ENCODE assay signal across 8 cellular contexts in genomic region chr16:20806168-20807050, GRCh38. TPM values are rescaled to one million over a fixed set of nuclear protein-coding genes. Genes with fewer than 3 reads are reported as not detected.
DNase-seq lines count a peak whose midpoint lies in the region; ATAC-seq, FAIRE-seq and TF ChIP-seq lines count a peak whose summit lies in the region.

TSS of gene ERI2 (minus strand) at chr16:20806472. CDS start at chr16:20806430, 42 bp downstream.
TSS of gene REXO5 (plus strand) at chr16:20806527. CDS start at chr16:20806954, 427 bp downstream.

- no peaks in the 10 kb centered on the region for H3K27me3 Mint-ChIP-seq in Calu3 (ENCODE audit: unreplicated experiment)

- peaks cover 18% of the 10 kb centered on the region for H3K4me1 Mint-ChIP-seq in Calu3 (ENCODE audit: low read depth, unreplicated experiment)

- no peaks in the 10 kb centered on the region for H3F3A ChIP-seq in OCI-LY1 (ENCODE audit: insufficient read depth, low read length)

- TF ChIP-seq CTCF in Calu3 (IDR thresholded peaks at IDR 0.05; ENCODE audit: unreplicated experiment) (peak; percentile 56), OCI-LY1 (IDR thresholded peaks at IDR 0.05; ENCODE audit: low read length) (peak; percentile 55; the same call in 1 of the 2 replicates), endothelial cell of umbilical vein (IDR thresholded peaks at IDR 0.05; ENCODE audit: extremely low read depth in 1 of 2, insufficient read depth in 1 of 2, low read depth in 1 of 2, low read length in 2 of 2) (peak; percentile 36 to 66)

- peak within 1 kb of the TSS; percentile 63; the same call in 1 of the 2 replicates for H3K27ac ChIP-seq in HUES6 (ENCODE audit: low read depth, low read length)
- peak within 1 kb of the TSS; percentile 83 for H3K27ac ChIP-seq in OCI-LY1 (ENCODE audit: low read depth, low read length, poor library complexity, severe bottlenecking)
- peak within 1 kb of the TSS; percentile 49 for H3K27ac ChIP-seq in endothelial cell of umbilical vein (ENCODE audit: insufficient read depth, low read depth, low read length)

- DNase-seq in Calu3, result peak; percentile 94
- peak; percentile 68 for DNase-seq in activated CD8-positive, alpha-beta memory T cell treated with anti-CD3 and anti-CD28 coated beads, Interleukin-2, amount 50 U/mL, for 4 hours
- DNase-seq in endothelial cell of umbilical vein (ENCODE audit: low read depth, low spot score), result peak; percentile 94
- peak; percentile 91 for DNase-seq in midbrain (lab: John Stamatoyannopoulos, UW)
- peak; percentile 69 to 70 for DNase-seq in stimulated activated CD8-positive, alpha-beta memory T cell treated with anti-CD3 and anti-CD28 coated beads, Interleukin-15, amount 100 ng/mL, for 48 hours (ENCODE audit: low read depth in 2 of 2)

- H3K4me3 ChIP-seq in HUES6 (ENCODE audit: low read depth, low read length), result peak within 1 kb of the TSS; percentile 95
- peak within 1 kb of the TSS; percentile 81 for H3K4me3 ChIP-seq in OCI-LY1 (ENCODE audit: low read depth, low read length, poor library complexity, severe bottlenecking)
- H3K4me3 ChIP-seq in endothelial cell of umbilical vein (replicated peaks in 1 of 3; ENCODE audit: insufficient read depth in 1 of 3, low read depth in 1 of 3, low read length in 3 of 3), result peak within 1 kb of the TSS; percentile 44 to 68 (median 50)

- TF ChIP-seq POLR2A in endothelial cell of umbilical vein (IDR thresholded peaks at IDR 0.05; ENCODE audit: low read depth, low read length), result peak; percentile 76

- H3K4me2 ChIP-seq in OCI-LY1 (ENCODE audit: low read length) (peak within 1 kb of the TSS; percentile 72), endothelial cell of umbilical vein (ENCODE audit: insufficient read depth, low read length) (peak within 1 kb of the TSS; percentile 44)

- H3K27me3 ChIP-seq in HUES6 (ENCODE audit: control insufficient read depth, insufficient read depth, low read length) (no peaks in the 10 kb centered on the region), OCI-LY1 (ENCODE audit: insufficient read depth, low read length) (no peaks in the 10 kb centered on the region), endothelial cell of umbilical vein (ENCODE audit: control insufficient read depth in 2 of 2, insufficient read depth in 2 of 2, low read length in 2 of 2) (no peaks in the 10 kb centered on the region)

- peak; percentile 80 for ATAC-seq in GM21390 (IDR thresholded peaks at IDR 0.05; ENCODE audit: unreplicated experiment)

- POLR2A ChIA-PET in endothelial cell of umbilical vein (lab: Charles Lee), result interaction anchor here (0.6 to 1.6 kb wide), 3 partner anchors 48 to 191 kb away, joined by 3 read pairs; no protein-coding TSS in a partner anchor

- H3K9me3 ChIP-seq in HUES6 (ENCODE audit: control insufficient read depth, insufficient read depth, low read depth, low read length) (no peaks in the 10 kb centered on the region), OCI-LY1 (ENCODE audit: low read length) (no peaks in the 10 kb centered on the region), endothelial cell of umbilical vein (replicated peaks; ENCODE audit: control insufficient read depth, insufficient read depth, low read length) (no peaks in the 10 kb centered on the region)

- no peaks in the 10 kb centered on the region for H3K4me1 ChIP-seq in HUES6 (ENCODE audit: control insufficient read depth, insufficient read depth, low read length)
- H3K4me1 ChIP-seq in OCI-LY1 (ENCODE audit: insufficient read depth, low read length, severe bottlenecking), result peaks cover 18% of the 10 kb centered on the region
- H3K4me1 ChIP-seq in endothelial cell of umbilical vein (ENCODE audit: control insufficient read depth, extremely low read depth, insufficient read depth, low read length), result peaks cover 8% of the 10 kb centered on the region

- BruUV-seq in Calu3 (replicated peaks; lab: Mats Ljungman, UMichigan), result TSS peak; percentile 83
- BruUV-seq in endothelial cell of umbilical vein (replicated peaks; lab: Mats Ljungman, UMichigan), result TSS peak; percentile 72

- peak within 1 kb of the TSS; percentile 72 for H3K27ac Mint-ChIP-seq in Calu3 (ENCODE audit: unreplicated experiment)

- H3K9ac ChIP-seq in HUES6 (ENCODE audit: low read length) (peak within 1 kb of the TSS; percentile 98), OCI-LY1 (ENCODE audit: low read length) (peak within 1 kb of the TSS; percentile 92), endothelial cell of umbilical vein (replicated peaks; ENCODE audit: extremely low read depth, insufficient read depth, low read length) (peak within 1 kb of the TSS; percentile 78)

- no peaks in the 10 kb centered on the region for H3K79me2 ChIP-seq in OCI-LY1 (ENCODE audit: insufficient read depth, low read length)
- no peaks in the 10 kb centered on the region for H3K79me2 ChIP-seq in endothelial cell of umbilical vein (ENCODE audit: control insufficient read depth, insufficient read depth, low read length)

- H4K20me1 ChIP-seq in OCI-LY1 (ENCODE audit: insufficient read depth, low read length) (no peaks in the 10 kb centered on the region), endothelial cell of umbilical vein (replicated peaks; ENCODE audit: control insufficient read depth, extremely low read depth, insufficient read depth, low read length) (no peaks in the 10 kb centered on the region)

- no peaks in the 10 kb centered on the region for H3K9me1 ChIP-seq in endothelial cell of umbilical vein (replicated peaks; ENCODE audit: control insufficient read depth, extremely low read depth, insufficient read depth, low read length)

- H3K36me3 ChIP-seq in HUES6 (ENCODE audit: control insufficient read depth, insufficient read depth, low read length), result peaks cover 6% of the 10 kb centered on the region; the same call in 1 of the 2 replicates
- peaks cover under 1% of the 10 kb centered on the region; the same call in 1 of the 2 replicates for H3K36me3 ChIP-seq in OCI-LY1 (ENCODE audit: insufficient read depth, low read length)
- no peaks in the 10 kb centered on the region for H3K36me3 ChIP-seq in endothelial cell of umbilical vein (ENCODE audit: control insufficient read depth in 2 of 2, extremely low read depth in 1 of 2, insufficient read depth in 2 of 2, low read length in 2 of 2)

- H3K4me3 Mint-ChIP-seq in Calu3 (ENCODE audit: low read depth, unreplicated experiment), result peak within 1 kb of the TSS; percentile 84

- H3K36me3 Mint-ChIP-seq in Calu3 (ENCODE audit: insufficient read depth, unreplicated experiment), result peaks cover 32% of the 10 kb centered on the region

- H3K9me2 ChIP-seq in OCI-LY1 (ENCODE audit: low read depth, low read length), result no peaks in the 10 kb centered on the region

- CTCF ChIA-PET in Calu3 (lab: Charles Lee) (interaction anchor here (0.6 to 1.7 kb wide), 9 partner anchors 32 to 495 kb away, joined by 3 to 11 read pairs (median 3); no protein-coding TSS in a partner anchor), endothelial cell of umbilical vein (lab: Charles Lee) (interaction anchor here (0.6 to 3.0 kb wide), 19 partner anchors 9 to 495 kb away, joined by 3 to 15 read pairs (median 4); no protein-coding TSS in a partner anchor)

- dilution Hi-C loops in endothelial cell of umbilical vein (cut with MboI; ENCODE audit: extremely low pct_ligation_motif_present, low sequenced_read_pairs), result no loop called here

- H3K9me3 Mint-ChIP-seq in Calu3 (ENCODE audit: low read depth, unreplicated experiment), result no peaks in the 10 kb centered on the region

- H2AFZ ChIP-seq in OCI-LY1 (ENCODE audit: low read length), result peak within 1 kb of the TSS; percentile 17; the same call in 1 of the 2 replicates
- H2AFZ ChIP-seq in endothelial cell of umbilical vein (ENCODE audit: low read depth, low read length), result peak within 1 kb of the TSS; percentile 50

- FAIRE-seq in endothelial cell of umbilical vein (lab: Jason Lieb, UNC), result peak; percentile 88

- intact Hi-C loops in Calu3 (cut with micrococcal nuclease; ENCODE audit: unreplicated experiment) (loop anchor here (10.0 kb wide), 1 partner anchor 498 kb away; no protein-coding TSS in a partner anchor), endothelial cell of umbilical vein (cut with micrococcal nuclease) (loop anchor here (1.0 to 5.0 kb wide), 4 partner anchors 65 to 352 kb away; partner anchors contain the start of genes DCUN1D3, LDAF1, LYRM1 and THUMPD1)

TF ChIP-seq in endothelial cell of umbilical vein, 7 proteins besides CTCF, POLR2A, EP300 and RAD21:
- peak; percentile 1 for TF ChIP-seq MAX (IDR thresholded peaks at IDR 0.05; ENCODE audit: insufficient read depth, insufficient read length)
- TF ChIP-seq POLR2AphosphoS5 (IDR thresholded peaks at IDR 0.05; ENCODE audit: insufficient read depth, low read depth, low read length), result peak; percentile 91
- no peak for TF ChIP-seq GATA2 (IDR thresholded peaks at IDR 0.05; ENCODE audit: insufficient read depth, insufficient read length, low read depth, low read length)

RNA-seq across cellular contexts. Expression of gene ERI2, which starts in this region (rescaled TPM):
- 28.7 and 32.6 TPM in 2 replicates for total RNA-seq in Calu3 (2022)
- total RNA-seq in endothelial cell of umbilical vein, result 8.9 and 9.3 TPM in 2 replicates
- 6.6 and 16.1 TPM in 2 replicates for polyA plus RNA-seq in endothelial cell of umbilical vein
- 3.9 and 4.4 TPM in 2 replicates for polyA plus RNA-seq in endothelial cell of umbilical vein (2011; cell fraction: cytosol; rRNA removed)
- 6.9 and 10.9 TPM in 2 replicates for polyA plus RNA-seq in endothelial cell of umbilical vein (2011; cell fraction: nucleus; rRNA removed)
- polyA plus RNA-seq in endothelial cell of umbilical vein (2012), result 5.0 and 5.3 TPM in 2 replicates
- 5.1 and 6.1 TPM in 2 replicates for polyA minus RNA-seq in endothelial cell of umbilical vein
- polyA minus RNA-seq in endothelial cell of umbilical vein (2011; cell fraction: cytosol; rRNA and poly(A)+ RNA removed), result 10.1 TPM
- polyA minus RNA-seq in endothelial cell of umbilical vein (2011; cell fraction: nucleus; rRNA and poly(A)+ RNA removed), result 4.1 and 5.4 TPM in 2 replicates

RNA-seq across cellular contexts. Expression of gene REXO5, which starts in this region (rescaled TPM):
- total RNA-seq in Calu3 (2022) (10.1 and 10.4 TPM in 2 replicates), endothelial cell of umbilical vein (7.4 and 11.5 TPM in 2 replicates)
- 2.1 and 2.3 TPM in 2 replicates for polyA plus RNA-seq in endothelial cell of umbilical vein
- polyA plus RNA-seq in endothelial cell of umbilical vein (2011; cell fraction: cytosol; rRNA removed), result 3.0 TPM in 2 replicates
- 17.4 and 19.8 TPM in 2 replicates for polyA plus RNA-seq in endothelial cell of umbilical vein (2011; cell fraction: nucleus; rRNA removed)
- 2.9 and 3.5 TPM in 2 replicates for polyA plus RNA-seq in endothelial cell of umbilical vein (2012)
- polyA minus RNA-seq in endothelial cell of umbilical vein, result 13.6 and 14.2 TPM in 2 replicates
- 4.2 TPM for polyA minus RNA-seq in endothelial cell of umbilical vein (2011; cell fraction: cytosol; rRNA and poly(A)+ RNA removed)
- 17.9 and 19.8 TPM in 2 replicates for polyA minus RNA-seq in endothelial cell of umbilical vein (2011; cell fraction: nucleus; rRNA and poly(A)+ RNA removed)

Comparison
In these comparisons a context has a peak if more than half of its experiments do, and no peak if none do; other contexts are left out.
1. Peak in every context shown above with its lines: DNase-seq, ATAC-seq, H3K4me3 ChIP-seq and H3K27ac ChIP-seq.